8 cellular contexts compared by ENCODE assay signal in genomic region chr17:82205720-82206508, GRCh38. TPM values are rescaled to one million over a fixed set of nuclear protein-coding genes. Genes with fewer than 3 reads are reported as not detected.
A peak's percentile ranks its signal among the peaks of the same experiment; 100 is the strongest.
DNase-seq lines count a peak whose midpoint lies in the region; ATAC-seq and TF ChIP-seq lines count a peak whose summit lies in the region.

No MANE protein-coding gene starts in this region.

- H3K27me3 ChIP-seq in osteoblast (ENCODE audit: insufficient read depth, low read length) (no peaks in the 10 kb centered on the region), upper lobe of right lung (no peaks in the 10 kb centered on the region)

- H3K36me3 ChIP-seq in osteoblast (ENCODE audit: insufficient read depth, low read length): peaks cover 15% of the 10 kb centered on the region
- no peaks in the 10 kb centered on the region for H3K36me3 ChIP-seq in upper lobe of right lung

- H3K79me2 ChIP-seq in osteoblast (ENCODE audit: insufficient read depth, low read length): peaks cover 21% of the 10 kb centered on the region

- peak overlapping the region; percentile 58 for H3K4me2 ChIP-seq in osteoblast (ENCODE audit: insufficient read depth, low read length)

- H3K4me3 ChIP-seq in osteoblast (ENCODE audit: insufficient read depth, low read length) (no peak overlapping the region), upper lobe of right lung (no peak overlapping the region)

- intact Hi-C loops in upper lobe of right lung (cut with DNase I): no loop called here

- peaks cover 17% of the 10 kb centered on the region for H3K4me1 ChIP-seq in osteoblast (ENCODE audit: insufficient read depth, low read length)
- peaks cover 4% of the 10 kb centered on the region for H3K4me1 ChIP-seq in upper lobe of right lung

- H3K9me3 ChIP-seq in osteoblast (ENCODE audit: low read depth, low read length) (no peaks in the 10 kb centered on the region), upper lobe of right lung (no peaks in the 10 kb centered on the region)

- peak in 12 of 14 donors; percentile 26 to 71 (median 54) for DNase-seq in C1 segment of cervical spinal cord (lab: John Stamatoyannopoulos, UW)
- DNase-seq in NCI-H1048 (lab: John Stamatoyannopoulos, UW): peak; percentile 62
- peak; percentile 90 for DNase-seq in SK-N-DZ (ENCODE audit: low spot score)
- peak; percentile 79 for DNase-seq in activated naive CD4-positive, alpha-beta T cell treated with anti-CD3 and anti-CD28 coated beads, Interleukin-2, amount 50 U/mL, for 16 hours
- DNase-seq in germinal center (ENCODE audit: low spot score): peak; percentile 84
- peak; percentile 97 for DNase-seq in osteoblast (ENCODE audit: insufficient read length, low spot score, missing footprints)
- peak; percentile 91 for DNase-seq in upper lobe of right lung

- H2AFZ ChIP-seq in osteoblast (ENCODE audit: low read length): peak overlapping the region; percentile 76

- TF ChIP-seq CTCF in osteoblast (IDR thresholded peaks at IDR 0.05; ENCODE audit: extremely low read depth, low read depth, low read length): peak; percentile 91
- TF ChIP-seq CTCF in upper lobe of right lung (IDR thresholded peaks at IDR 0.05): peak; percentile 90

- H3K27ac ChIP-seq in osteoblast (ENCODE audit: low read depth, low read length): peak overlapping the region; percentile 38
- H3K27ac ChIP-seq in upper lobe of right lung: peak overlapping the region; percentile 82

- peak; percentile 78 for ATAC-seq in GM21515 (IDR thresholded peaks at IDR 0.05; ENCODE audit: unreplicated experiment)
- ATAC-seq in upper lobe of right lung: peak; percentile 95

- peaks cover 28% of the 10 kb centered on the region for H4K20me1 ChIP-seq in osteoblast (ENCODE audit: insufficient read depth, low read length)

RNA-seq across cellular contexts. Expression of gene CCDC57, which starts 6.7 kb away (rescaled TPM):
- polyA plus RNA-seq in SK-N-DZ (2014; cell fraction: cytosol; rRNA removed): 13.0 and 24.1 TPM in 2 replicates
- 39.5 and 75.5 TPM in 2 replicates for polyA plus RNA-seq in SK-N-DZ (2014; cell fraction: nucleus; rRNA removed)
- total RNA-seq in osteoblast: 21.0 and 25.9 TPM in 2 replicates
- 50.5 TPM for total RNA-seq in upper lobe of right lung

RNA-seq across cellular contexts. Expression of gene SLC16A3, which starts 22.9 kb away (rescaled TPM):
- polyA plus RNA-seq in SK-N-DZ (2014; cell fraction: cytosol; rRNA removed): 70.5 and 78.7 TPM in 2 replicates
- polyA plus RNA-seq in SK-N-DZ (2014; cell fraction: nucleus; rRNA removed): 43.3 and 51.0 TPM in 2 replicates
- total RNA-seq in osteoblast (129 and 222 TPM in 2 replicates), upper lobe of right lung (77.5 TPM)
